Comparison of ENCODE assay signal across 23 cellular contexts in genomic region chr5:129245489-129245888, GRCh38.
DNase-seq lines count a peak whose midpoint lies in the region; ATAC-seq and TF ChIP-seq lines count a peak whose summit lies in the region.
"Had no signal": no experiment of that assay in that cellular context is flagged by ENCODE, and none has a peak within 500 bp of the region (broad histone marks: within the 10 kb centered on the region; RNA-seq: fewer than 3 reads in every experiment).

No MANE protein-coding gene starts in this region.

- no peak overlapping the region for H3K27ac Mint-ChIP-seq in activated CD4-positive, alpha-beta T cell treated with anti-CD3 and anti-CD28 coated beads for 36 hours
- H3K27ac Mint-ChIP-seq: activated CD8-positive, alpha-beta T cell treated with anti-CD3 and anti-CD28 coated beads, Interleukin-2, amount 10 ng/mL, durations not matched to agents 7 days and 5 days; activated naive CD8-positive, alpha-beta T cell treated with anti-CD3 and anti-CD28 coated beads, Interleukin-2, amount 50 U/mL, for 24 hours; CD4-positive, alpha-beta memory T cell; dendritic cell treated with granulocyte-macrophage colony-stimulating factor and Interleukin-4, amounts not matched to agents 40 ng/mL and 50 ng/mL, for 4 days; natural killer cell treated with Interleukin-12 subunit alpha and Interleukin-12 subunit beta and Interleukin-15 and Interleukin-18, amount 100 ng/mL, for 72 hours had no signal

- no peak for ATAC-seq in activated CD4-positive, alpha-beta T cell treated with anti-CD3 and anti-CD28 coated beads for 36 hours
- ATAC-seq: activated CD4-positive, CD25-positive, alpha-beta regulatory T cell treated with anti-CD3 and anti-CD28 coated beads, Interleukin-2, amount 50 U/mL, for 24 hours; activated CD8-positive, alpha-beta T cell treated with anti-CD3 and anti-CD28 coated beads, Interleukin-2, amount 10 ng/mL, durations not matched to agents 7 days and 5 days; activated naive CD8-positive, alpha-beta T cell treated with anti-CD3 and anti-CD28 coated beads, Interleukin-2, amount 50 U/mL, for 24 hours; natural killer cell treated with Interleukin-12 subunit alpha and Interleukin-12 subunit beta and Interleukin-15 and Interleukin-18, amount 100 ng/mL, for 72 hours; sciatic nerve had no signal

- POLR2A ChIA-PET in activated CD4-positive, alpha-beta T cell treated with anti-CD3 and anti-CD28 coated beads for 36 hours (lab: Charles Lee): no interaction called here

- no peaks in the 10 kb centered on the region for H3K4me1 Mint-ChIP-seq in activated CD4-positive, alpha-beta T cell treated with anti-CD3 and anti-CD28 coated beads for 36 hours
- H3K4me1 Mint-ChIP-seq: activated naive CD8-positive, alpha-beta T cell treated with anti-CD3 and anti-CD28 coated beads, Interleukin-2, amount 50 U/mL, for 24 hours; CD4-positive, alpha-beta memory T cell had no signal

- no peak overlapping the region for H3K4me3 Mint-ChIP-seq in activated CD4-positive, alpha-beta T cell treated with anti-CD3 and anti-CD28 coated beads for 36 hours
- H3K4me3 Mint-ChIP-seq: activated CD8-positive, alpha-beta T cell treated with anti-CD3 and anti-CD28 coated beads, Interleukin-2, amount 10 ng/mL, durations not matched to agents 7 days and 5 days; activated naive CD8-positive, alpha-beta T cell treated with anti-CD3 and anti-CD28 coated beads, Interleukin-2, amount 50 U/mL, for 24 hours; CD4-positive, alpha-beta memory T cell; dendritic cell treated with granulocyte-macrophage colony-stimulating factor and Interleukin-4, amounts not matched to agents 40 ng/mL and 50 ng/mL, for 4 days; natural killer cell treated with Interleukin-12 subunit alpha and Interleukin-12 subunit beta and Interleukin-15 and Interleukin-18, amount 100 ng/mL, for 72 hours had no signal

- H3K9me3 ChIP-seq in ascending aorta: no peaks in the 10 kb centered on the region
- H3K9me3 ChIP-seq in stomach: no peaks in the 10 kb centered on the region
- H3K9me3 ChIP-seq: breast epithelium had no signal

- TF ChIP-seq CTCF in ascending aorta (IDR thresholded peaks at IDR 0.05) (no peak), stomach (IDR thresholded peaks at IDR 0.05) (no peak)

- H3K27me3 ChIP-seq in ascending aorta: no peaks in the 10 kb centered on the region
- no peaks in the 10 kb centered on the region for H3K27me3 ChIP-seq in layer of hippocampus (ENCODE audit: control insufficient read depth, insufficient read depth, low read length)
- no peaks in the 10 kb centered on the region for H3K27me3 ChIP-seq in stomach
- H3K27me3 ChIP-seq: breast epithelium had no signal

- no peaks in the 10 kb centered on the region for H3K36me3 Mint-ChIP-seq in activated CD4-positive, alpha-beta T cell treated with anti-CD3 and anti-CD28 coated beads for 36 hours (ENCODE audit: low read depth)
- H3K36me3 Mint-ChIP-seq: CD4-positive, alpha-beta memory T cell had no signal

- no peak for TF ChIP-seq EP300 in stomach (IDR thresholded peaks at IDR 0.05)

- TF ChIP-seq POLR2A in stomach (IDR thresholded peaks at IDR 0.05): no peak

- H3K27ac ChIP-seq in ascending aorta (peak overlapping the region; percentile 10 to 41), layer of hippocampus (ENCODE audit: low read depth, low read length) (peak overlapping the region; percentile 92), temporal lobe (ENCODE audit: low read depth, low read length) (peak overlapping the region; percentile 96), stomach (no peak overlapping the region)
- H3K27ac ChIP-seq: breast epithelium, KMS-11 had no signal

- H3K27me3 Mint-ChIP-seq in activated CD4-positive, alpha-beta T cell treated with anti-CD3 and anti-CD28 coated beads for 36 hours: no peaks in the 10 kb centered on the region
- H3K27me3 Mint-ChIP-seq: activated naive CD8-positive, alpha-beta T cell treated with anti-CD3 and anti-CD28 coated beads, Interleukin-2, amount 50 U/mL, for 24 hours; CD4-positive, alpha-beta memory T cell; dendritic cell treated with granulocyte-macrophage colony-stimulating factor and Interleukin-4, amounts not matched to agents 40 ng/mL and 50 ng/mL, for 4 days; natural killer cell treated with Interleukin-12 subunit alpha and Interleukin-12 subunit beta and Interleukin-15 and Interleukin-18, amount 100 ng/mL, for 72 hours had no signal

- H3K9me3 Mint-ChIP-seq in activated CD4-positive, alpha-beta T cell treated with anti-CD3 and anti-CD28 coated beads for 36 hours (ENCODE audit: low read depth): no peaks in the 10 kb centered on the region
- H3K9me3 Mint-ChIP-seq: activated naive CD8-positive, alpha-beta T cell treated with anti-CD3 and anti-CD28 coated beads, Interleukin-2, amount 50 U/mL, for 24 hours had no signal

- CTCF ChIA-PET in activated CD4-positive, alpha-beta T cell treated with anti-CD3 and anti-CD28 coated beads for 36 hours (lab: Charles Lee): interaction anchor here (1.0 kb wide), 1 partner anchor 23 kb away, joined by 3 read pairs; no protein-coding TSS in a partner anchor

- no peaks in the 10 kb centered on the region for H3K36me3 ChIP-seq in ascending aorta
- H3K36me3 ChIP-seq in stomach: no peaks in the 10 kb centered on the region
- H3K36me3 ChIP-seq: breast epithelium had no signal

- H3K4me3 ChIP-seq in ascending aorta (no peak overlapping the region), stomach (no peak overlapping the region)
- H3K4me3 ChIP-seq: breast epithelium had no signal

- DNase-seq in ascending aorta (ENCODE audit: low spot score in 2 of 2): no peak
- DNase-seq in foreskin melanocyte: peak; percentile 51
- DNase-seq in activated CD4-positive, alpha-beta T cell treated with anti-CD3 and anti-CD28 coated beads for 36 hours: no peak
- DNase-seq in NCI-H1930 (lab: John Stamatoyannopoulos, UW): no peak
- no peak for DNase-seq in stomach
- DNase-seq: activated CD8-positive, alpha-beta T cell treated with anti-CD3 and anti-CD28 coated beads, Interleukin-2, amount 10 ng/mL, durations not matched to agents 7 days and 5 days; activated gamma-delta T cell; activated naive CD8-positive, alpha-beta T cell treated with anti-CD3 and anti-CD28 coated beads, Interleukin-2, amount 50 U/mL, for 24 hours; CD4-positive, alpha-beta memory T cell; DMS79 treated with DMSO at 0.1 percent for 48 hours; kidney; MV-4-11; NCI-H1694 treated with DMSO at 0.1 percent for 48 hours; NCI-H774; stimulated activated CD8-positive, alpha-beta memory T cell treated with anti-CD3 and anti-CD28 coated beads, Interleukin-4, amount 100 ng/mL, for 48 hours had no signal

- intact Hi-C loops in ascending aorta (cut with DNase I): no loop called here
- intact Hi-C loops in activated CD4-positive, alpha-beta T cell treated with anti-CD3 and anti-CD28 coated beads for 36 hours (cut with DNase I, micrococcal nuclease): no loop called here
- intact Hi-C loops in stomach (cut with DNase I; ENCODE audit: low total_unique reads): no loop called here

- H3K4me1 ChIP-seq in ascending aorta (no peaks in the 10 kb centered on the region), stomach (no peaks in the 10 kb centered on the region)
- H3K4me1 ChIP-seq: breast epithelium had no signal

Comparison
In these comparisons a context has a peak if more than half of its experiments do, and no peak if none do; other contexts are left out.
1. H3K27ac ChIP-seq: peak in ascending aorta (2 of 2), layer of hippocampus (single experiment) and temporal lobe (single experiment); none in stomach (0 of 5).